Comparison of ENCODE assay signal across 25 cellular contexts in the genomic region with DNA sequence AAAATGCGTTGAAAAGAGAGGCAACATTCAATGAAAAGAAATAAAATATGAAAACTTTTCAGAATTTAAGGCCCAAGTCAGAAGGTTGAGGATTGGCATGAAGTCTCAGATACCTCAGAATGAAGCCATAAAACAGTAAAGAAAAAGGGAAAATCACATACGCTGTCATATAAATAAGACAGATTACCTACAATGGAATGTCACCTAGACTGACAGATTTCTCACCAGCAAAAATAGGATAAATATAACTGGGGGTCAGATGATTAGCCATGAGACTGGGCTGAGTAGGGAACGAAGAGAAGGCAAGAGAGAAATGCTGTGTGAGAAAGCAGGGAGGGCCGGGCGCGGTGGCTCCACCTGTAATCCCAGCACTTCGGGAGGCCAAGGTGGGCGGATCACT.
"Had no signal": no experiment of that assay in that cellular context is flagged by ENCODE, and none has a peak within 500 bp of the region (broad histone marks: within the 10 kb centered on the region; RNA-seq: fewer than 3 reads in every experiment).

No MANE protein-coding gene starts in this region.

- DNase-seq: IMR-90, Kasumi-1, MM.1S, MV-4-11, NCI-H1048, NCI-H1105, NCI-H1417, NCI-H1436 treated with DMSO at 0.1 percent for 48 hours, NCI-H1694, NCI-H187 treated with DMSO at 0.1 percent for 48 hours, NCI-H2029 treated with DMSO at 0.1 percent for 48 hours, NCI-H2171 treated with DMSO at 0.1 percent for 48 hours, NCI-H2227 treated with DMSO at 0.1 percent for 48 hours, NCI-H510A, NCI-H524 treated with DMSO at 0.1 percent for 48 hours, NCI-H69, NCI-H774, Right ventricle myocardium superior, RPMI8226, SIG-M5 had no signal

- FAIRE-seq: HepG2, RCC 7860 had no signal

- H3K4me2 ChIP-seq: KMS-11 had no signal

- H3K9ac ChIP-seq: KMS-11 had no signal

- H3K36me3 ChIP-seq: SJSA1 had no signal

- ATAC-seq: HepG2 had no signal

- H3K27me3 ChIP-seq: SJSA1 had no signal

- H3K4me3 ChIP-seq: SJSA1, SK-N-MC had no signal

- H3K27ac ChIP-seq: KMS-11, SJSA1, SK-N-MC had no signal

- H3K9me3 ChIP-seq: SJSA1 had no signal
